Comparison of ENCODE assay signal across 8 cellular contexts in genomic region chr22:20857838-20858614, GRCh38. TPM values are rescaled to one million over a fixed set of nuclear protein-coding genes. Genes with fewer than 3 reads are reported as not detected.
A peak's percentile ranks its signal among the peaks of the same experiment; 100 is the strongest.
DNase-seq lines count a peak whose midpoint lies in the region; ATAC-seq and TF ChIP-seq lines count a peak whose summit lies in the region.

No MANE protein-coding gene starts in this region.

- H3K4me2 ChIP-seq in GM23338, result peak overlapping the region; percentile 99

- peak overlapping the region; percentile 89 for H3K4me3 Mint-ChIP-seq in GM23338

- peak overlapping the region; percentile 98 for H3K4me3 ChIP-seq in GM23338
- peak overlapping the region; percentile 77 for H3K4me3 ChIP-seq in SJCRH30
- H3K4me3 ChIP-seq in gastroesophageal sphincter, result peak overlapping the region; percentile 85 to 92
- peak overlapping the region; percentile 68 to 85 for H3K4me3 ChIP-seq in neutrophil (ENCODE audit: low read depth in 1 of 2, low read length in 1 of 2)

- 0 out of 2 replicates have a peak, but pooled peaks cover 4% of the 10 kb centered on the region for H4K20me1 ChIP-seq in GM23338 (replicated peaks; ENCODE audit: insufficient read depth)

- H3K4me1 Mint-ChIP-seq in GM23338, result peaks cover 27% of the 10 kb centered on the region

- H3K9me3 Mint-ChIP-seq in GM23338, result no peaks in the 10 kb centered on the region

- no peak for TF ChIP-seq POLR2A in gastroesophageal sphincter (IDR thresholded peaks at IDR 0.05)

- WGBS in gastroesophageal sphincter (ENCODE audit: low coverage in 1 of 2), 2 donors, result 0 to 1% methylated on average over 17 to 23 of the region's 38 CpGs

- ATAC-seq in GM23338, result peak; percentile 80
- ATAC-seq in gastroesophageal sphincter, result peak; percentile 87

- H3K27ac ChIP-seq in GM23338 (ENCODE audit: low read depth) (peak overlapping the region; percentile 88), SJCRH30 (peak overlapping the region; percentile 37; the same call in 1 of the 2 replicates), gastroesophageal sphincter (peak overlapping the region; percentile 80 to 96 (median 94)), neutrophil (peak overlapping the region; percentile 97)

- H3K36me3 ChIP-seq in GM23338 (ENCODE audit: insufficient read depth) (no peaks in the 10 kb centered on the region), SJCRH30 (no peaks in the 10 kb centered on the region), gastroesophageal sphincter (peaks cover 0 to 6% of the 10 kb centered on the region in 2 donors), neutrophil (peaks cover 8% of the 10 kb centered on the region)

- peak overlapping the region; percentile 33 for H3K27ac Mint-ChIP-seq in GM23338

- TF ChIP-seq EP300 in gastroesophageal sphincter (IDR thresholded peaks at IDR 0.05), result no peak

- peak overlapping the region; percentile 99 for H2AFZ ChIP-seq in GM23338

- H3K9me3 ChIP-seq in SJCRH30 (replicated peaks), result no peaks in the 10 kb centered on the region
- H3K9me3 ChIP-seq in gastroesophageal sphincter, result no peaks in the 10 kb centered on the region
- no peaks in the 10 kb centered on the region for H3K9me3 ChIP-seq in neutrophil

- peaks cover 5% of the 10 kb centered on the region for H3F3A ChIP-seq in GM23338 (replicated peaks; ENCODE audit: low read depth)

- no peak for TF ChIP-seq CTCF in GM23338 (conservative IDR thresholded peaks at IDR 0.05; ENCODE audit: low read depth in 2 of 2)
- TF ChIP-seq CTCF in gastroesophageal sphincter (IDR thresholded peaks at IDR 0.05), result no peak
- TF ChIP-seq CTCF in neutrophil (IDR thresholded peaks at IDR 0.05), result no peak

- peaks cover 45% of the 10 kb centered on the region for H3K79me2 ChIP-seq in GM23338 (replicated peaks; ENCODE audit: insufficient read depth)

- no peaks in the 10 kb centered on the region for H3K9me2 ChIP-seq in GM23338 (ENCODE audit: insufficient read depth)

- H3K36me3 Mint-ChIP-seq in GM23338 (ENCODE audit: low read depth), result no peaks in the 10 kb centered on the region

- H3K4me1 ChIP-seq in GM23338 (ENCODE audit: insufficient read depth) (peaks cover 10% of the 10 kb centered on the region), SJCRH30 (0 out of 2 replicates have a peak, but pooled peaks cover 3% of the 10 kb centered on the region), gastroesophageal sphincter (peaks cover 3 to 73% (median 9%) of the 10 kb centered on the region in 3 donors), neutrophil (ENCODE audit: control insufficient read depth in 1 of 2, insufficient read depth in 1 of 2, low read depth in 1 of 2, low read length in 1 of 2) (peaks cover 35 to 38% of the 10 kb centered on the region in 2 experiments)

- peaks cover 11% of the 10 kb centered on the region for H3K27me3 Mint-ChIP-seq in GM23338 (ENCODE audit: insufficient read depth, low read depth, poor library complexity)

- H3K27me3 ChIP-seq in GM23338 (ENCODE audit: insufficient read depth) (no peaks in the 10 kb centered on the region), SJCRH30 (no peaks in the 10 kb centered on the region), gastroesophageal sphincter (no peaks in the 10 kb centered on the region), neutrophil (no peaks in the 10 kb centered on the region)

- DNase-seq in EL (peak; percentile 87), GM23338 (ENCODE audit: low spot score) (peak; percentile 97), Kasumi-1 (lab: John Stamatoyannopoulos, UW) (peak; percentile 67 to 71), SJCRH30 (peak; percentile 83 to 87), stromal cell of bone marrow (ENCODE audit: low read depth) (peak; percentile 61)
- peak; percentile 87 for DNase-seq in activated naive CD4-positive, alpha-beta T cell treated with Interleukin-2 at 50 U/mL for 16 hours

TF ChIP-seq in GM23338, 12 proteins besides CTCF, POLR2A, EP300 and RAD21:
- TF ChIP-seq EZH2 (IDR thresholded peaks at IDR 0.05; ENCODE audit: low read depth, unreplicated experiment) (no peak), POLR2AphosphoS5 (IDR thresholded peaks at IDR 0.05; ENCODE audit: low read depth) (no peak), CREB1 (CRISPR knock-in tag; IDR thresholded peaks at IDR 0.05; ENCODE audit: low read depth) (peak; percentile 11; the same call in 1 of the 2 replicates), ETS1 (IDR thresholded peaks at IDR 0.05) (no peak)
TF ChIP-seq in GM23338: peak in this region for 1.

RNA-seq across cellular contexts. Expression of gene PI4KA, which starts 0.6 kb away (rescaled TPM):
- 37.2 and 38.1 TPM in 2 replicates for total RNA-seq in GM23338 (2014; rRNA removed; shearing (Covaris generic))
- 13.0 and 17.1 TPM in 2 replicates for polyA plus RNA-seq in GM23338 (2016; fragmentation: Nextera tagmentation; extraction: Ambion mirVana)
- 39.6 and 40.5 TPM in 2 replicates for total RNA-seq in SJCRH30 (2014; rRNA removed; shearing (Covaris generic))
- total RNA-seq in gastroesophageal sphincter, result 100 to 1,000 TPM in 2 of 4 donors, 10 to 100 TPM in 2; 45.7 to 113 (median 87.5) TPM

RNA-seq across cellular contexts. Expression of gene SNAP29, which starts 0.8 kb away (rescaled TPM):
- total RNA-seq in GM23338 (2014; rRNA removed; shearing (Covaris generic)), result 8.2 and 10.2 TPM in 2 replicates
- 20.8 and 22.9 TPM in 2 replicates for polyA plus RNA-seq in GM23338 (2016; fragmentation: Nextera tagmentation; extraction: Ambion mirVana)
- total RNA-seq in SJCRH30 (2014; rRNA removed; shearing (Covaris generic)), result 15.5 and 17.7 TPM in 2 replicates
- total RNA-seq in gastroesophageal sphincter, result 10 to 100 TPM; 22.1 to 33.8 (median 27.1) TPM

RNA-seq across cellular contexts. Expression of gene CRKL, which starts 59.2 kb away (rescaled TPM):
- total RNA-seq in GM23338 (2014; rRNA removed; shearing (Covaris generic)), result 97.6 and 104 TPM in 2 replicates
- polyA plus RNA-seq in GM23338 (2016; fragmentation: Nextera tagmentation; extraction: Ambion mirVana), result 39.5 and 40.7 TPM in 2 replicates
- 81.7 and 85.6 TPM in 2 replicates for total RNA-seq in SJCRH30 (2014; rRNA removed; shearing (Covaris generic))
- total RNA-seq in gastroesophageal sphincter, result 10 to 100 TPM; 42.5 to 55.8 (median 46.0) TPM

Comparison
In these comparisons a context has a peak if more than half of its experiments do, and no peak if none do; other contexts are left out.
1. Peak in every context shown above with its lines: DNase-seq, ATAC-seq, H3K4me3 ChIP-seq and H3K27ac ChIP-seq.
2. H3K27ac ChIP-seq: peak in every context shown above with its lines; median percentile 97 in neutrophil; 94 in gastroesophageal sphincter; 88 in GM23338; 37 in SJCRH30.